10 cellular contexts compared by ENCODE assay signal in genomic region chr2:1653137-1653789, GRCh38.
DNase-seq lines count a peak whose midpoint lies in the region; ATAC-seq lines count a peak whose summit lies in the region.
"Had no signal": no experiment of that assay in that cellular context is flagged by ENCODE, and none has a peak within 500 bp of the region (broad histone marks: within the 10 kb centered on the region; RNA-seq: fewer than 3 reads in every experiment).

No MANE protein-coding gene starts in this region.

- ATAC-seq in Right ventricle myocardium superior (ENCODE audit: poor library complexity) (peak; percentile 76), HG02981 (IDR thresholded peaks at IDR 0.05; ENCODE audit: unreplicated experiment) (no peak), HG02970 (IDR thresholded peaks at IDR 0.05; ENCODE audit: low FRiP score, unreplicated experiment) (no peak)

- no peaks in the 10 kb centered on the region for H3K4me1 Mint-ChIP-seq in activated CD4-positive, alpha-beta memory T cell treated with anti-CD3 and anti-CD28 coated beads, Interleukin-2, amount 10 ng/mL, durations not matched to agents 7 days and 5 days
- H3K4me1 Mint-ChIP-seq: activated naive CD4-positive, alpha-beta T cell treated with anti-CD3 and anti-CD28 coated beads, Interleukin-2, amount 50 U/mL, for 24 hours had no signal

- no peaks in the 10 kb centered on the region for H3K36me3 Mint-ChIP-seq in activated CD4-positive, alpha-beta memory T cell treated with anti-CD3 and anti-CD28 coated beads, Interleukin-2, amount 10 ng/mL, durations not matched to agents 7 days and 5 days (ENCODE audit: low read depth)
- H3K36me3 Mint-ChIP-seq: activated naive CD4-positive, alpha-beta T cell treated with anti-CD3 and anti-CD28 coated beads, Interleukin-2, amount 50 U/mL, for 24 hours had no signal

- DNase-seq in Daoy (ENCODE audit: low read depth) (peak; percentile 98), amniotic epithelial cell (ENCODE audit: low read depth) (peak; percentile 86), Right ventricle myocardium superior (peak; percentile 80), pulmonary artery endothelial cell (ENCODE audit: low read depth, low spot score) (peak; percentile 83), SKM-1 (lab: John Stamatoyannopoulos, UW; ENCODE audit: unreplicated experiment) (no peak)
- DNase-seq in activated CD4-positive, alpha-beta memory T cell treated with anti-CD3 and anti-CD28 coated beads, Interleukin-2, amount 10 ng/mL, durations not matched to agents 7 days and 5 days = no peak

- H3K4me3 Mint-ChIP-seq in activated CD4-positive, alpha-beta memory T cell treated with anti-CD3 and anti-CD28 coated beads, Interleukin-2, amount 10 ng/mL, durations not matched to agents 7 days and 5 days = no peak overlapping the region
- H3K4me3 Mint-ChIP-seq: activated naive CD4-positive, alpha-beta T cell treated with anti-CD3 and anti-CD28 coated beads, Interleukin-2, amount 50 U/mL, for 24 hours; stimulated activated naive CD8-positive, alpha-beta T cell treated with anti-CD3 and anti-CD28 coated beads, Interleukin-15, Interleukin-2, amounts not matched to agents 100 ng/mL and 50 ng/mL, for 24 hours had no signal

- H3K9me3 Mint-ChIP-seq in activated CD4-positive, alpha-beta memory T cell treated with anti-CD3 and anti-CD28 coated beads, Interleukin-2, amount 10 ng/mL, durations not matched to agents 7 days and 5 days = no peaks in the 10 kb centered on the region
- H3K9me3 Mint-ChIP-seq: activated naive CD4-positive, alpha-beta T cell treated with anti-CD3 and anti-CD28 coated beads, Interleukin-2, amount 50 U/mL, for 24 hours; stimulated activated naive CD8-positive, alpha-beta T cell treated with anti-CD3 and anti-CD28 coated beads, Interleukin-15, Interleukin-2, amounts not matched to agents 100 ng/mL and 50 ng/mL, for 24 hours had no signal

- CTCF ChIA-PET in activated CD4-positive, alpha-beta memory T cell treated with anti-CD3 and anti-CD28 coated beads, Interleukin-2, amount 10 ng/mL, durations not matched to agents 7 days and 5 days (lab: Charles Lee) = no interaction called here

- H3K27me3 Mint-ChIP-seq in activated CD4-positive, alpha-beta memory T cell treated with anti-CD3 and anti-CD28 coated beads, Interleukin-2, amount 10 ng/mL, durations not matched to agents 7 days and 5 days = no peaks in the 10 kb centered on the region
- H3K27me3 Mint-ChIP-seq: activated naive CD4-positive, alpha-beta T cell treated with anti-CD3 and anti-CD28 coated beads, Interleukin-2, amount 50 U/mL, for 24 hours; stimulated activated naive CD8-positive, alpha-beta T cell treated with anti-CD3 and anti-CD28 coated beads, Interleukin-15, Interleukin-2, amounts not matched to agents 100 ng/mL and 50 ng/mL, for 24 hours had no signal

- H3K27ac Mint-ChIP-seq in activated CD4-positive, alpha-beta memory T cell treated with anti-CD3 and anti-CD28 coated beads, Interleukin-2, amount 10 ng/mL, durations not matched to agents 7 days and 5 days = no peak overlapping the region
- H3K27ac Mint-ChIP-seq: activated naive CD4-positive, alpha-beta T cell treated with anti-CD3 and anti-CD28 coated beads, Interleukin-2, amount 50 U/mL, for 24 hours; stimulated activated naive CD8-positive, alpha-beta T cell treated with anti-CD3 and anti-CD28 coated beads, Interleukin-15, Interleukin-2, amounts not matched to agents 100 ng/mL and 50 ng/mL, for 24 hours had no signal

- intact Hi-C loops in Right ventricle myocardium superior (cut with DNase I) = no loop called here

- POLR2A ChIA-PET in activated CD4-positive, alpha-beta memory T cell treated with anti-CD3 and anti-CD28 coated beads, Interleukin-2, amount 10 ng/mL, durations not matched to agents 7 days and 5 days (lab: Charles Lee) = no interaction called here

Comparison
In these comparisons a context has a peak if more than half of its experiments do, and no peak if none do; other contexts are left out.
1. DNase-seq: peak in Daoy (single experiment), amniotic epithelial cell (single experiment), Right ventricle myocardium superior (single experiment) and pulmonary artery endothelial cell (single experiment); none in SKM-1 (single experiment) and activated CD4-positive, alpha-beta memory T cell treated with anti-CD3 and anti-CD28 coated beads, Interleukin-2, amount 10 ng/mL, durations not matched to agents 7 days and 5 days (single experiment).